ENCODE assay signal across 22 cellular contexts in the genomic region with DNA sequence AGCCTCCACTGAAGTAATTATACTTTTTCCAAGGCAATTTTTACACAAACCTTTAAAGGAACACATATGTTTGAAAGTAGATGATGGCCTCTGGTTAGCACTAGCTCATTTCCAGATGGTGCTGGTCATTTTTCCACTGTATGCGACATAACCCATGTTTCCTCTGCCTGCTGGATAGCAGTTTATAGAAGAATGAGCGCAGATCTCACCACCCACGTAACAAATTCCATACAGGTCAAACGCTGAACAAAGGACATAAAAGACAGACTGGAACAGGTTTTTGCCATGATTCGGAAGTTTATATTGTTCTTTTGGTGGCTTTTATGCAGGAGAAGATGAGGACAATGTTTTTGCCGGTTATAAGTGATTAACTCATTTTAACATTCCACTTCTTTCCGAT. TPM values are rescaled to one million over a fixed set of nuclear protein-coding genes. Genes with fewer than 3 reads are reported as not detected.
DNase-seq lines count a peak whose midpoint lies in the region; ATAC-seq and TF ChIP-seq lines count a peak whose summit lies in the region.
"Had no signal": no experiment of that assay in that cellular context is flagged by ENCODE, and none has a peak within 500 bp of the region (broad histone marks: within the 10 kb centered on the region; RNA-seq: fewer than 3 reads in every experiment).

No MANE protein-coding gene starts in this region.

- ATAC-seq in HCT116: no peak
- no peak for ATAC-seq in activated naive CD8-positive, alpha-beta T cell treated with anti-CD3 and anti-CD28 coated beads, Interleukin-2, amount 50 U/mL, for 24 hours
- ATAC-seq: left colon, natural killer cell had no signal

- POLR2A ChIA-PET in HCT116 (lab: Charles Lee): no interaction called here

- H3K4me2 ChIP-seq in HCT116 (ENCODE audit: low read length) (peak overlapping the region; percentile 11; the same call in 1 of the 2 replicates), hepatocyte (no peak overlapping the region)

- no peaks in the 10 kb centered on the region for H3K9me3 ChIP-seq in HCT116 (ENCODE audit: control insufficient read depth in 1 of 2, insufficient read depth in 1 of 2, low read depth in 1 of 2, low read length in 2 of 2)
- H3K9me3 ChIP-seq in hepatocyte (ENCODE audit: low read depth): no peaks in the 10 kb centered on the region
- no peaks in the 10 kb centered on the region for H3K9me3 ChIP-seq in BE2C
- H3K9me3 ChIP-seq: ascending aorta, uterus had no signal

- H3K27me3 ChIP-seq in HCT116 (ENCODE audit: insufficient read depth, low read length) (no peaks in the 10 kb centered on the region), hepatocyte (no peaks in the 10 kb centered on the region), BE2C (no peaks in the 10 kb centered on the region)
- H3K27me3 ChIP-seq: ascending aorta, uterus had no signal

- no peak overlapping the region for H3K4me3 ChIP-seq in HCT116 (replicated peaks in 1 of 2; ENCODE audit: low read depth in 1 of 2, low read length in 2 of 2)
- H3K4me3 ChIP-seq in choroid plexus epithelial cell (ENCODE audit: low read depth, low read length): no peak overlapping the region
- no peak overlapping the region for H3K4me3 ChIP-seq in hepatocyte
- no peak overlapping the region for H3K4me3 ChIP-seq in BE2C (ENCODE audit: low read depth, low read length)
- H3K4me3 ChIP-seq: ascending aorta, uterus had no signal

- no peaks in the 10 kb centered on the region for H3K4me1 Mint-ChIP-seq in activated naive CD8-positive, alpha-beta T cell treated with anti-CD3 and anti-CD28 coated beads, Interleukin-2, amount 50 U/mL, for 24 hours
- H3K4me1 Mint-ChIP-seq: CD8-positive, alpha-beta memory T cell; natural killer cell had no signal

- no peaks in the 10 kb centered on the region for H3K9me3 Mint-ChIP-seq in activated naive CD8-positive, alpha-beta T cell treated with anti-CD3 and anti-CD28 coated beads, Interleukin-2, amount 50 U/mL, for 24 hours
- H3K9me3 Mint-ChIP-seq: CD8-positive, alpha-beta memory T cell; natural killer cell had no signal

- no peaks in the 10 kb centered on the region for H3K27me3 Mint-ChIP-seq in activated naive CD8-positive, alpha-beta T cell treated with anti-CD3 and anti-CD28 coated beads, Interleukin-2, amount 50 U/mL, for 24 hours
- H3K27me3 Mint-ChIP-seq: CD8-positive, alpha-beta memory T cell had no signal

- no peak overlapping the region for H3K4me3 Mint-ChIP-seq in activated naive CD8-positive, alpha-beta T cell treated with anti-CD3 and anti-CD28 coated beads, Interleukin-2, amount 50 U/mL, for 24 hours
- H3K4me3 Mint-ChIP-seq: CD8-positive, alpha-beta memory T cell; natural killer cell had no signal

- DNase-seq in HCT116 (ENCODE audit: low read depth, low spot score) (no peak), choroid plexus epithelial cell (ENCODE audit: low read depth) (peak; percentile 54), hepatocyte (ENCODE audit: low spot score) (no peak), renal cortical epithelial cell (ENCODE audit: low read depth) (peak; percentile 41), BE2C (no peak), AG08395 (ENCODE audit: low spot score) (no peak), NCI-H748 (lab: John Stamatoyannopoulos, UW; ENCODE audit: unreplicated experiment) (no peak)
- DNase-seq in activated naive CD8-positive, alpha-beta T cell treated with anti-CD3 and anti-CD28 coated beads, Interleukin-2, amount 50 U/mL, for 24 hours: no peak
- DNase-seq: activated naive CD4-positive, alpha-beta T cell treated with anti-CD3 and anti-CD28 coated beads, Interleukin-2, amount 50 U/mL, for 16 hours; CD8-positive, alpha-beta memory T cell; DND-41; effector CD8-positive, alpha-beta T cell; Kasumi-1; left colon; midbrain; natural killer cell; NCI-H187; NCI-H2227 treated with DMSO at 0.1 percent for 48 hours; SHP77; substantia nigra; uterus had no signal

- H3K79me2 ChIP-seq in HCT116 (ENCODE audit: insufficient read depth, low read length) (no peaks in the 10 kb centered on the region), hepatocyte (no peaks in the 10 kb centered on the region)

- no peaks in the 10 kb centered on the region for H4K20me1 ChIP-seq in HCT116 (ENCODE audit: insufficient read depth)
- no peaks in the 10 kb centered on the region for H4K20me1 ChIP-seq in hepatocyte (ENCODE audit: insufficient read depth, poor library complexity, severe bottlenecking)

- RAD21 ChIA-PET in HCT116 (lab: Charles Lee; ENCODE audit: low non-redundant PET in 1 of 2, low total read pairs in 2 of 2, uncharacterized antibody in 2 of 2, unreplicated experiment in 2 of 2): no interaction called here

- H3K4me1 ChIP-seq in HCT116 (ENCODE audit: control insufficient read depth in 1 of 2, insufficient read depth in 2 of 2, low read length in 2 of 2) (peaks cover 0 to 7% of the 10 kb centered on the region in 2 experiments; a peak in 1 of 4 replicates), hepatocyte (ENCODE audit: insufficient read depth) (peaks cover 12% of the 10 kb centered on the region), BE2C (no peaks in the 10 kb centered on the region)
- H3K4me1 ChIP-seq: ascending aorta, uterus had no signal

- H3K9ac ChIP-seq in HCT116 (ENCODE audit: low read length): no peak overlapping the region

- WGBS in hepatocyte (ENCODE audit: low lambda C conversion rate, missing lambda C conversion rate): 59% methylated on average over 7 of the region's 7 CpGs

- no peaks in the 10 kb centered on the region for H3K36me3 Mint-ChIP-seq in activated naive CD8-positive, alpha-beta T cell treated with anti-CD3 and anti-CD28 coated beads, Interleukin-2, amount 50 U/mL, for 24 hours (ENCODE audit: low read depth)
- H3K36me3 Mint-ChIP-seq: CD8-positive, alpha-beta memory T cell; natural killer cell had no signal

- intact Hi-C loops in HCT116 (cut with micrococcal nuclease): no loop called here

- CTCF ChIA-PET in HCT116 (lab: Charles Lee): no interaction called here

- H3K27ac ChIP-seq in HCT116 (ENCODE audit: low read depth, low read length) (no peak overlapping the region), hepatocyte (peak overlapping the region; percentile 18)
- H3K27ac ChIP-seq: ascending aorta, uterus had no signal

- no peak overlapping the region for H2AFZ ChIP-seq in HCT116 (ENCODE audit: low read depth, low read length, poor library complexity, severe bottlenecking)
- H2AFZ ChIP-seq in hepatocyte: peak overlapping the region; percentile 4

- TF ChIP-seq POLR2A in HCT116 (IDR thresholded peaks at IDR 0.05; ENCODE audit: borderline replicate concordance, extremely low read depth, insufficient read depth, insufficient read length): no peak

- no peak for TF ChIP-seq RAD21 in HCT116 (IDR thresholded peaks at IDR 0.05; ENCODE audit: low read depth)

- H3K9me2 ChIP-seq in HCT116 (ENCODE audit: insufficient read depth) (no peaks in the 10 kb centered on the region), hepatocyte (replicated peaks; ENCODE audit: insufficient read depth) (no peaks in the 10 kb centered on the region)

- BruUV-seq in HCT116 (replicated peaks; lab: Mats Ljungman, UMichigan): no TSS peak

- H3K36me3 ChIP-seq in HCT116 (ENCODE audit: control insufficient read depth in 1 of 2, insufficient read depth in 2 of 2, low read length in 2 of 2): no peaks in the 10 kb centered on the region
- H3K36me3 ChIP-seq in hepatocyte (replicated peaks; ENCODE audit: insufficient read depth, low read depth): no peaks in the 10 kb centered on the region
- no peaks in the 10 kb centered on the region for H3K36me3 ChIP-seq in BE2C
- H3K36me3 ChIP-seq: ascending aorta, uterus had no signal

- H3K27ac Mint-ChIP-seq in activated naive CD8-positive, alpha-beta T cell treated with anti-CD3 and anti-CD28 coated beads, Interleukin-2, amount 50 U/mL, for 24 hours: no peak overlapping the region
- H3K27ac Mint-ChIP-seq: CD8-positive, alpha-beta memory T cell; natural killer cell had no signal

- TF ChIP-seq CTCF in HCT116 (IDR thresholded peaks at IDR 0.05 in 2 of 3, conservative IDR thresholded peaks at IDR 0.05 in 1 of 3; ENCODE audit: borderline replicate concordance in 1 of 3, insufficient read depth in 1 of 3, low read depth in 2 of 3, low read length in 2 of 3): no peak
- no peak for TF ChIP-seq CTCF in choroid plexus epithelial cell (conservative IDR thresholded peaks at IDR 0.05; ENCODE audit: low read depth, low read length)
- no peak for TF ChIP-seq CTCF in hepatocyte (IDR thresholded peaks at IDR 0.05; ENCODE audit: poor library complexity)
- TF ChIP-seq CTCF in BE2C (IDR thresholded peaks at IDR 0.05; ENCODE audit: low read depth, low read length): no peak

TF ChIP-seq in HCT116, 20 proteins besides CTCF, POLR2A, EP300 and RAD21 (continues in another document):
- TF ChIP-seq TCF7L2 (IDR thresholded peaks at IDR 0.05; ENCODE audit: borderline replicate concordance, extremely low read depth, insufficient read depth, insufficient read length): no peak
- TF ChIP-seq SRF (IDR thresholded peaks at IDR 0.05; ENCODE audit: low read depth): no peak
- no peak for TF ChIP-seq YY1 (IDR thresholded peaks at IDR 0.05; ENCODE audit: extremely low read depth, insufficient replicate concordance, low read depth, low read length)
- TF ChIP-seq ZFX (IDR thresholded peaks at IDR 0.05): no peak

RNA-seq across cellular contexts. Expression of gene PPP1R36, which starts 30.7 kb away (rescaled TPM):
- total RNA-seq in HCT116 (2021; ENCODE audit: unreplicated experiment): 0.47 TPM
- 0.21 and 0.26 TPM in 2 replicates for polyA plus RNA-seq in HCT116 (2012)
- total RNA-seq in hepatocyte: 0.20 and 0.23 TPM in 2 replicates
- polyA plus RNA-seq in hepatocyte: 0.11 TPM in 1 of 2 replicates, not detected in the other
- 1.7 and 2.6 TPM in 2 replicates for total RNA-seq in renal cortical epithelial cell
- polyA plus RNA-seq in BE2C (2012; ENCODE audit: insufficient read depth, insufficient read length, low read depth): 1.2 TPM
- total RNA-seq: ascending aorta had no signal

RNA-seq across cellular contexts. Expression of gene HSPA2, which starts 39.9 kb away (rescaled TPM):
- total RNA-seq in HCT116 (2021; ENCODE audit: unreplicated experiment): 2.5 TPM
- 1.1 and 1.3 TPM in 2 replicates for polyA plus RNA-seq in HCT116 (2012)
- total RNA-seq in hepatocyte: 0.93 and 3.3 TPM in 2 replicates
- 2.9 and 5.0 TPM in 2 replicates for polyA plus RNA-seq in hepatocyte
- total RNA-seq in renal cortical epithelial cell: 25.0 and 44.2 TPM in 2 replicates
- polyA plus RNA-seq in BE2C (2012; ENCODE audit: insufficient read depth, insufficient read length, low read depth): 3.4 TPM

Comparison
In these comparisons a context has a peak if more than half of its experiments do, and no peak if none do; other contexts are left out.
1. DNase-seq: peak in choroid plexus epithelial cell (single experiment) and renal cortical epithelial cell (single experiment); none in HCT116 (single experiment), hepatocyte (single experiment), BE2C (single experiment), AG08395 (single experiment), activated naive CD8-positive, alpha-beta T cell treated with anti-CD3 and anti-CD28 coated beads, Interleukin-2, amount 50 U/mL, for 24 hours (single experiment) and NCI-H748 (single experiment).